ENCODE assay signal across 7 cellular contexts in genomic region chr17:41784207-41784744, GRCh38. TPM values are rescaled to one million over a fixed set of nuclear protein-coding genes. Genes with fewer than 3 reads are reported as not detected.
DNase-seq lines count a peak whose midpoint lies in the region; ATAC-seq and TF ChIP-seq lines count a peak whose summit lies in the region.
"Had no signal": no experiment of that assay in that cellular context is flagged by ENCODE, and none has a peak within 500 bp of the region (broad histone marks: within the 10 kb centered on the region; RNA-seq: fewer than 3 reads in every experiment).

No MANE protein-coding gene starts in this region.

- TF ChIP-seq CTCF in natural killer cell (IDR thresholded peaks at IDR 0.05) (no peak), vagina (IDR thresholded peaks at IDR 0.05) (no peak)

- peaks cover 9 to 16% of the 10 kb centered on the region in 2 donors for H3K27me3 Mint-ChIP-seq in natural killer cell treated with Interleukin-12 subunit alpha and Interleukin-12 subunit beta and Interleukin-15 and Interleukin-18, amount 100 ng/mL, for 72 hours
- H3K27me3 Mint-ChIP-seq in natural killer cell (ENCODE audit: low read depth in 2 of 2): peaks cover 14 to 27% of the 10 kb centered on the region in 2 donors

- no peaks in the 10 kb centered on the region for H3K27me3 ChIP-seq in vagina

- H3K4me3 ChIP-seq in vagina: peak overlapping the region; percentile 80 to 81

- no peaks in the 10 kb centered on the region for H3K9me3 ChIP-seq in vagina

- H3K27ac Mint-ChIP-seq in natural killer cell treated with Interleukin-12 subunit alpha and Interleukin-12 subunit beta and Interleukin-15 and Interleukin-18, amount 100 ng/mL, for 72 hours: no peak overlapping the region
- H3K27ac Mint-ChIP-seq in natural killer cell: no peak overlapping the region

- TF ChIP-seq POLR2A in vagina (IDR thresholded peaks at IDR 0.05): no peak

- H3K36me3 Mint-ChIP-seq in natural killer cell treated with Interleukin-12 subunit alpha and Interleukin-12 subunit beta and Interleukin-15 and Interleukin-18, amount 100 ng/mL, for 72 hours: no peaks in the 10 kb centered on the region
- no peaks in the 10 kb centered on the region for H3K36me3 Mint-ChIP-seq in natural killer cell

- intact Hi-C loops in natural killer cell (cut with micrococcal nuclease) (no loop called here), left cardiac atrium (cut with DNase I) (no loop called here), vagina (cut with DNase I) (no loop called here)

- ATAC-seq in natural killer cell treated with Interleukin-12 subunit alpha and Interleukin-12 subunit beta and Interleukin-15 and Interleukin-18, amount 100 ng/mL, for 72 hours: no peak
- no peak for ATAC-seq in natural killer cell
- peak in 1 of 2 donors; percentile 12 for ATAC-seq in left cardiac atrium

- H3K36me3 ChIP-seq in vagina: no peaks in the 10 kb centered on the region

- peaks cover 80% of the 10 kb centered on the region for H3K4me1 ChIP-seq in vagina

- peak overlapping the region; percentile 98 for H3K27ac ChIP-seq in vagina

- H3K4me1 Mint-ChIP-seq in natural killer cell treated with Interleukin-12 subunit alpha and Interleukin-12 subunit beta and Interleukin-15 and Interleukin-18, amount 100 ng/mL, for 72 hours (ENCODE audit: low read depth in 2 of 2): peaks cover 7 to 8% of the 10 kb centered on the region in 2 donors
- peaks cover 0 to 24% of the 10 kb centered on the region in 2 donors for H3K4me1 Mint-ChIP-seq in natural killer cell

- peak overlapping the region; percentile 39 for H3K4me3 Mint-ChIP-seq in natural killer cell treated with Interleukin-12 subunit alpha and Interleukin-12 subunit beta and Interleukin-15 and Interleukin-18, amount 100 ng/mL, for 72 hours
- H3K4me3 Mint-ChIP-seq in natural killer cell: no peak overlapping the region

- no peak for DNase-seq in natural killer cell treated with Interleukin-12 subunit alpha and Interleukin-12 subunit beta and Interleukin-15 and Interleukin-18, amount 100 ng/mL, for 72 hours (ENCODE audit: low spot score)
- no peak for DNase-seq in natural killer cell
- DNase-seq in left cardiac atrium: peak; percentile 60
- no peak for DNase-seq in vagina (ENCODE audit: extremely low spot score in 2 of 2)
- no peak for DNase-seq in activated gamma-delta T cell (lab: John Stamatoyannopoulos, UW)
- no peak for DNase-seq in NCI-H146 treated with DMSO at 0.1 percent for 48 hours (lab: John Stamatoyannopoulos, UW; ENCODE audit: unreplicated experiment)
- DNase-seq: DND-41 had no signal

- H3K9me3 Mint-ChIP-seq in natural killer cell treated with Interleukin-12 subunit alpha and Interleukin-12 subunit beta and Interleukin-15 and Interleukin-18, amount 100 ng/mL, for 72 hours: no peaks in the 10 kb centered on the region
- no peaks in the 10 kb centered on the region for H3K9me3 Mint-ChIP-seq in natural killer cell

RNA-seq across cellular contexts. Expression of gene JUP, which starts 2.2 kb away (rescaled TPM):
- total RNA-seq in natural killer cell treated with Interleukin-12 subunit alpha and Interleukin-12 subunit beta and Interleukin-15 and Interleukin-18, amount 100 ng/mL, for 72 hours: 1 to 10 TPM in 1 of 2 donors, under 1 TPM in 1; 0.14 to 1.0 TPM
- 10 to 100 TPM in 1 of 3 donors, 1 to 10 TPM in 2; 1.8 to 12.1 (median 2.0) TPM for total RNA-seq in natural killer cell
- total RNA-seq in left cardiac atrium: 100 to 1,000 TPM; 117 to 139 TPM
- total RNA-seq in vagina: 589 TPM

RNA-seq across cellular contexts. Expression of gene P3H4, which starts 27.5 kb away (rescaled TPM):
- 1 to 10 TPM; 1.8 to 5.2 TPM for total RNA-seq in natural killer cell treated with Interleukin-12 subunit alpha and Interleukin-12 subunit beta and Interleukin-15 and Interleukin-18, amount 100 ng/mL, for 72 hours
- total RNA-seq in natural killer cell: 1 to 10 TPM; 6.9 to 8.9 (median 7.5) TPM
- 10 to 100 TPM; 12.0 to 13.8 TPM for total RNA-seq in left cardiac atrium
- total RNA-seq in vagina: 11.5 TPM

RNA-seq across cellular contexts. Expression of gene FKBP10, which starts 28.5 kb away (rescaled TPM):
- total RNA-seq in natural killer cell treated with Interleukin-12 subunit alpha and Interleukin-12 subunit beta and Interleukin-15 and Interleukin-18, amount 100 ng/mL, for 72 hours: under 1 TPM; 0.64 to 0.74 TPM
- 1 to 10 TPM; 5.6 to 8.8 (median 6.0) TPM for total RNA-seq in natural killer cell
- total RNA-seq in left cardiac atrium: 10 to 100 TPM; 33.0 to 47.3 TPM
- total RNA-seq in vagina: 53.5 TPM

RNA-seq across cellular contexts. Expression of gene HAP1, which starts 49.8 kb away (rescaled TPM):
- not detected for total RNA-seq in natural killer cell treated with Interleukin-12 subunit alpha and Interleukin-12 subunit beta and Interleukin-15 and Interleukin-18, amount 100 ng/mL, for 72 hours
- total RNA-seq in natural killer cell: not detected
- total RNA-seq in left cardiac atrium: not detected
- total RNA-seq in vagina: 1.2 TPM

RNA-seq across cellular contexts. Expression of gene NT5C3B, which starts 51.8 kb away (rescaled TPM):
- total RNA-seq in natural killer cell treated with Interleukin-12 subunit alpha and Interleukin-12 subunit beta and Interleukin-15 and Interleukin-18, amount 100 ng/mL, for 72 hours: 10 to 100 TPM; 18.8 to 49.4 TPM
- 1 to 10 TPM; 9.1 to 10.0 (median 9.8) TPM for total RNA-seq in natural killer cell
- 10 to 100 TPM; 27.8 to 42.1 TPM for total RNA-seq in left cardiac atrium
- 71.5 TPM for total RNA-seq in vagina

Comparison
In these comparisons a context has a peak if more than half of its experiments do, and no peak if none do; other contexts are left out.
1. RNA of gene JUP, which starts 2.2 kb away (total RNA-seq): 589 TPM in vagina (single experiment) and 117 to 139 TPM in left cardiac atrium; 1.8 to 12.1 TPM in natural killer cell and 0.14 to 1.0 TPM in natural killer cell treated with Interleukin-12 subunit alpha and Interleukin-12 subunit beta and Interleukin-15 and Interleukin-18, amount 100 ng/mL, for 72 hours; every median in the first group is over 4 times any median in the second.